1 cellular context compared by ENCODE assay signal in genomic region chr9:15333376-15333881, GRCh38.
TF ChIP-seq lines count a peak whose summit lies in the region.

No MANE protein-coding gene starts in this region.

TF ChIP-seq in HepG2, 621 proteins besides CTCF, POLR2A, EP300 and RAD21 (continued from another document and continues in another):
- TF ChIP-seq CREB1 (IDR thresholded peaks at IDR 0.05) (no peak), CREB1 (CRISPR knock-in tag; IDR thresholded peaks at IDR 0.05) (no peak), ZNF780A (CRISPR knock-in tag; IDR thresholded peaks at IDR 0.05) (no peak), KLF6 (CRISPR knock-in tag; IDR thresholded peaks at IDR 0.05) (no peak), KLF9 (CRISPR knock-in tag; IDR thresholded peaks at IDR 0.05; ENCODE audit: low read depth) (no peak), CREM (IDR thresholded peaks at IDR 0.05) (peak; percentile 77), CREM (CRISPR knock-in tag; IDR thresholded peaks at IDR 0.05) (no peak), ZNF510 (CRISPR knock-in tag; IDR thresholded peaks at IDR 0.05; ENCODE audit: low read depth) (no peak), SUZ12 (IDR thresholded peaks at IDR 0.05; ENCODE audit: low read depth, low read length) (no peak), FOXC1 (CRISPR knock-in tag; IDR thresholded peaks at IDR 0.05; ENCODE audit: borderline replicate concordance) (no peak), HDAC1 (CRISPR knock-in tag; IDR thresholded peaks at IDR 0.05) (peak; percentile 48; the same call in 1 of the 2 replicates), KLF16 (CRISPR knock-in tag; IDR thresholded peaks at IDR 0.05) (no peak), HOXA7 (CRISPR knock-in tag; IDR thresholded peaks at IDR 0.05) (no peak), ZNF382 (CRISPR knock-in tag; IDR thresholded peaks at IDR 0.05; ENCODE audit: borderline replicate concordance) (no peak), MLLT10 (CRISPR knock-in tag; IDR thresholded peaks at IDR 0.05) (no peak), SP140L (CRISPR knock-in tag; IDR thresholded peaks at IDR 0.05; ENCODE audit: borderline replicate concordance) (no peak), DNMT3B (CRISPR knock-in tag; conservative IDR thresholded peaks at IDR 0.05) (no peak), ZNF776 (CRISPR knock-in tag; IDR thresholded peaks at IDR 0.05) (no peak), CHD4 (IDR thresholded peaks at IDR 0.05; ENCODE audit: borderline replicate concordance, low read length) (no peak), ZFP36L2 (CRISPR knock-in tag; IDR thresholded peaks at IDR 0.05) (no peak), ZNF619 (CRISPR knock-in tag; IDR thresholded peaks at IDR 0.05) (no peak), ATF7-NPFF (CRISPR knock-in tag; IDR thresholded peaks at IDR 0.05; ENCODE audit: low read depth) (no peak), SMAD3 (CRISPR knock-in tag; IDR thresholded peaks at IDR 0.05) (no peak), PHB2 (IDR thresholded peaks at IDR 0.05; ENCODE audit: partially characterized antibody) (no peak), ZNF230 (CRISPR knock-in tag; IDR thresholded peaks at IDR 0.05) (no peak), FOXP1 (IDR thresholded peaks at IDR 0.05) (no peak), FOXP1 (CRISPR knock-in tag; IDR thresholded peaks at IDR 0.05) (peak; percentile 66; the same call in 1 of the 2 replicates), TFAP4 (IDR thresholded peaks at IDR 0.05; ENCODE audit: borderline replicate concordance, low read depth) (no peak; the same call in 1 of the 2 replicates), HDAC6 (IDR thresholded peaks at IDR 0.05; ENCODE audit: low read depth, low read length) (no peak), TRIM24 (CRISPR knock-in tag; IDR thresholded peaks at IDR 0.05) (no peak), HOXA9 (CRISPR knock-in tag; IDR thresholded peaks at IDR 0.05; ENCODE audit: borderline replicate concordance) (no peak), ZNF180 (CRISPR knock-in tag; IDR thresholded peaks at IDR 0.05; ENCODE audit: borderline replicate concordance, low read depth) (no peak), THRA (CRISPR knock-in tag; IDR thresholded peaks at IDR 0.05; ENCODE audit: borderline replicate concordance) (peak; percentile 81; the same call in 1 of the 2 replicates), GRHL1 (CRISPR knock-in tag; conservative IDR thresholded peaks at IDR 0.05) (no peak), ZNF468 (CRISPR knock-in tag; IDR thresholded peaks at IDR 0.05) (no peak), TERF1 (CRISPR knock-in tag; IDR thresholded peaks at IDR 0.05) (no peak), ZC3H13 (CRISPR knock-in tag; IDR thresholded peaks at IDR 0.05) (no peak), ARID2 (CRISPR knock-in tag; IDR thresholded peaks at IDR 0.05; ENCODE audit: borderline replicate concordance) (0 out of 2 replicates have a peak, but pooled peaks have one; percentile 72), MAF1 (CRISPR knock-in tag; IDR thresholded peaks at IDR 0.05; ENCODE audit: borderline replicate concordance) (no peak), SSRP1 (CRISPR knock-in tag; IDR thresholded peaks at IDR 0.05) (no peak), ATRX (CRISPR knock-in tag; IDR thresholded peaks at IDR 0.05; ENCODE audit: borderline replicate concordance) (no peak), ZBTB7B (CRISPR knock-in tag; IDR thresholded peaks at IDR 0.05) (no peak), ZNF790 (CRISPR knock-in tag; IDR thresholded peaks at IDR 0.05; ENCODE audit: borderline replicate concordance) (no peak), TBX2 (CRISPR knock-in tag; IDR thresholded peaks at IDR 0.05; ENCODE audit: borderline replicate concordance) (peak; percentile 58; the same call in 1 of the 2 replicates), ZNF383 (CRISPR knock-in tag; IDR thresholded peaks at IDR 0.05; ENCODE audit: borderline replicate concordance) (no peak), CCDC6 (CRISPR knock-in tag; IDR thresholded peaks at IDR 0.05) (no peak), JUNB (CRISPR knock-in tag; IDR thresholded peaks at IDR 0.05; ENCODE audit: borderline replicate concordance) (no peak), ZNF775 (CRISPR knock-in tag; IDR thresholded peaks at IDR 0.05; ENCODE audit: borderline replicate concordance) (no peak), HNRNPLL (IDR thresholded peaks at IDR 0.05; ENCODE audit: low read depth, low read length, poor library complexity, severe bottlenecking) (no peak), DNMT1 (CRISPR knock-in tag; IDR thresholded peaks at IDR 0.05) (no peak), SMYD3 (CRISPR knock-in tag; IDR thresholded peaks at IDR 0.05) (0 out of 2 replicates have a peak, but pooled peaks have one; percentile 29), NFYC (CRISPR knock-in tag; IDR thresholded peaks at IDR 0.05) (peak; percentile 18; the same call in 1 of the 2 replicates), ATF7 (IDR thresholded peaks at IDR 0.05) (no peak), ATF7 (CRISPR knock-in tag; IDR thresholded peaks at IDR 0.05) (no peak), SCMH1 (CRISPR knock-in tag; IDR thresholded peaks at IDR 0.05; ENCODE audit: borderline replicate concordance) (no peak), CSRNP2 (CRISPR knock-in tag; conservative IDR thresholded peaks at IDR 0.05; ENCODE audit: low read depth) (no peak), ZNF441 (CRISPR knock-in tag; IDR thresholded peaks at IDR 0.05; ENCODE audit: borderline replicate concordance) (no peak), PITX1 (CRISPR knock-in tag; IDR thresholded peaks at IDR 0.05) (peak; percentile 60; the same call in 1 of the 2 replicates), ZIK1 (CRISPR knock-in tag; IDR thresholded peaks at IDR 0.05; ENCODE audit: borderline replicate concordance, low read depth) (no peak), DR1 (CRISPR knock-in tag; IDR thresholded peaks at IDR 0.05) (no peak), SALL2 (CRISPR knock-in tag; IDR thresholded peaks at IDR 0.05) (no peak)
- TF ChIP-seq, protein P1, sequence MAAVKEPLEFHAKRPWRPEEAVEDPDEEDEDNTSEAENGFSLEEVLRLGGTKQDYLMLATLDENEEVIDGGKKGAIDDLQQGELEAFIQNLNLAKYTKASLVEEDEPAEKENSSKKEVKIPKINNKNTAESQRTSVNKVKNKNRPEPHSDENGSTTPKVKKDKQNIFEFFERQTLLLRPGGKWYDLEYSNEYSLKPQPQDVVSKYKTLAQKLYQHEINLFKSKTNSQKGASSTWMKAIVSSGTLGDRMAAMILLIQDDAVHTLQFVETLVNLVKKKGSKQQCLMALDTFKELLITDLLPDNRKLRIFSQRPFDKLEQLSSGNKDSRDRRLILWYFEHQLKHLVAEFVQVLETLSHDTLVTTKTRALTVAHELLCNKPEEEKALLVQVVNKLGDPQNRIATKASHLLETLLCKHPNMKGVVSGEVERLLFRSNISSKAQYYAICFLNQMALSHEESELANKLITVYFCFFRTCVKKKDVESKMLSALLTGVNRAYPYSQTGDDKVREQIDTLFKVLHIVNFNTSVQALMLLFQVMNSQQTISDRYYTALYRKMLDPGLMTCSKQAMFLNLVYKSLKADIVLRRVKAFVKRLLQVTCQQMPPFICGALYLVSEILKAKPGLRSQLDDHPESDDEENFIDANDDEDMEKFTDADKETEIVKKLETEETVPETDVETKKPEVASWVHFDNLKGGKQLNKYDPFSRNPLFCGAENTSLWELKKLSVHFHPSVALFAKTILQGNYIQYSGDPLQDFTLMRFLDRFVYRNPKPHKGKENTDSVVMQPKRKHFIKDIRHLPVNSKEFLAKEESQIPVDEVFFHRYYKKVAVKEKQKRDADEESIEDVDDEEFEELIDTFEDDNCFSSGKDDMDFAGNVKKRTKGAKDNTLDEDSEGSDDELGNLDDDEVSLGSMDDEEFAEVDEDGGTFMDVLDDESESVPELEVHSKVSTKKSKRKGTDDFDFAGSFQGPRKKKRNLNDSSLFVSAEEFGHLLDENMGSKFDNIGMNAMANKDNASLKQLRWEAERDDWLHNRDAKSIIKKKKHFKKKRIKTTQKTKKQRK (IDR thresholded peaks at IDR 0.05; ENCODE audit: low read length), result no peak
- TF ChIP-seq, protein P2, sequence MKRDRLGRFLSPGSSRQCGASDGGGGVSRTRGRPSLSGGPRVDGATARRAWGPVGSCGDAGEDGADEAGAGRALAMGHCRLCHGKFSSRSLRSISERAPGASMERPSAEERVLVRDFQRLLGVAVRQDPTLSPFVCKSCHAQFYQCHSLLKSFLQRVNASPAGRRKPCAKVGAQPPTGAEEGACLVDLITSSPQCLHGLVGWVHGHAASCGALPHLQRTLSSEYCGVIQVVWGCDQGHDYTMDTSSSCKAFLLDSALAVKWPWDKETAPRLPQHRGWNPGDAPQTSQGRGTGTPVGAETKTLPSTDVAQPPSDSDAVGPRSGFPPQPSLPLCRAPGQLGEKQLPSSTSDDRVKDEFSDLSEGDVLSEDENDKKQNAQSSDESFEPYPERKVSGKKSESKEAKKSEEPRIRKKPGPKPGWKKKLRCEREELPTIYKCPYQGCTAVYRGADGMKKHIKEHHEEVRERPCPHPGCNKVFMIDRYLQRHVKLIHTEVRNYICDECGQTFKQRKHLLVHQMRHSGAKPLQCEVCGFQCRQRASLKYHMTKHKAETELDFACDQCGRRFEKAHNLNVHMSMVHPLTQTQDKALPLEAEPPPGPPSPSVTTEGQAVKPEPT (CRISPR knock-in tag; IDR thresholded peaks at IDR 0.05; ENCODE audit: low read depth), result no peak
- TF ChIP-seq, protein P3, sequence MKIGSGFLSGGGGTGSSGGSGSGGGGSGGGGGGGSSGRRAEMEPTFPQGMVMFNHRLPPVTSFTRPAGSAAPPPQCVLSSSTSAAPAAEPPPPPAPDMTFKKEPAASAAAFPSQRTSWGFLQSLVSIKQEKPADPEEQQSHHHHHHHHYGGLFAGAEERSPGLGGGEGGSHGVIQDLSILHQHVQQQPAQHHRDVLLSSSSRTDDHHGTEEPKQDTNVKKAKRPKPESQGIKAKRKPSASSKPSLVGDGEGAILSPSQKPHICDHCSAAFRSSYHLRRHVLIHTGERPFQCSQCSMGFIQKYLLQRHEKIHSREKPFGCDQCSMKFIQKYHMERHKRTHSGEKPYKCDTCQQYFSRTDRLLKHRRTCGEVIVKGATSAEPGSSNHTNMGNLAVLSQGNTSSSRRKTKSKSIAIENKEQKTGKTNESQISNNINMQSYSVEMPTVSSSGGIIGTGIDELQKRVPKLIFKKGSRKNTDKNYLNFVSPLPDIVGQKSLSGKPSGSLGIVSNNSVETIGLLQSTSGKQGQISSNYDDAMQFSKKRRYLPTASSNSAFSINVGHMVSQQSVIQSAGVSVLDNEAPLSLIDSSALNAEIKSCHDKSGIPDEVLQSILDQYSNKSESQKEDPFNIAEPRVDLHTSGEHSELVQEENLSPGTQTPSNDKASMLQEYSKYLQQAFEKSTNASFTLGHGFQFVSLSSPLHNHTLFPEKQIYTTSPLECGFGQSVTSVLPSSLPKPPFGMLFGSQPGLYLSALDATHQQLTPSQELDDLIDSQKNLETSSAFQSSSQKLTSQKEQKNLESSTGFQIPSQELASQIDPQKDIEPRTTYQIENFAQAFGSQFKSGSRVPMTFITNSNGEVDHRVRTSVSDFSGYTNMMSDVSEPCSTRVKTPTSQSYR (CRISPR knock-in tag; IDR thresholded peaks at IDR 0.05; ENCODE audit: borderline replicate concordance), result no peak
